ENCODE assay signal across 1 cellular context in genomic region chr17:47225911-47226688, GRCh38.
TF ChIP-seq lines count a peak whose summit lies in the region.

No MANE protein-coding gene starts in this region.

TF ChIP-seq in SK-N-SH, 30 proteins besides CTCF, POLR2A, EP300 and RAD21 (continued from another document):
- TF ChIP-seq ZBTB33 (IDR thresholded peaks at IDR 0.05; ENCODE audit: borderline replicate concordance, low read depth) (no peak), TAF1 (IDR thresholded peaks at IDR 0.05; ENCODE audit: borderline replicate concordance, low read depth, low read length) (no peak), USF2 (IDR thresholded peaks at IDR 0.05; ENCODE audit: borderline replicate concordance, low read depth, low read length) (no peak)
